Comparison of ENCODE assay signal across 1 cellular context in genomic region chr19:55550321-55550650, GRCh38.
TF ChIP-seq lines count a peak whose summit lies in the region.

No MANE protein-coding gene starts in this region.

TF ChIP-seq in endothelial cell of umbilical vein, 7 proteins besides CTCF, POLR2A, EP300 and RAD21:
- TF ChIP-seq GATA2 (IDR thresholded peaks at IDR 0.05; ENCODE audit: insufficient read depth, insufficient read length, low read depth, low read length) (no peak), FOS (IDR thresholded peaks at IDR 0.05; ENCODE audit: borderline replicate concordance, insufficient read depth, low read length) (no peak), MYC (IDR thresholded peaks at IDR 0.05; ENCODE audit: low read depth, low read length) (no peak), POLR2AphosphoS5 (IDR thresholded peaks at IDR 0.05; ENCODE audit: insufficient read depth, low read depth, low read length) (no peak), EZH2 (IDR thresholded peaks at IDR 0.05; ENCODE audit: borderline replicate concordance, low read depth, low read length, severe bottlenecking) (no peak), JUN (IDR thresholded peaks at IDR 0.05; ENCODE audit: borderline replicate concordance, insufficient read depth, insufficient read length, low read depth) (no peak)
- TF ChIP-seq, protein P1, sequence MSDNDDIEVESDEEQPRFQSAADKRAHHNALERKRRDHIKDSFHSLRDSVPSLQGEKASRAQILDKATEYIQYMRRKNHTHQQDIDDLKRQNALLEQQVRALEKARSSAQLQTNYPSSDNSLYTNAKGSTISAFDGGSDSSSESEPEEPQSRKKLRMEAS (IDR thresholded peaks at IDR 0.05; ENCODE audit: insufficient read depth, insufficient read length), result no peak
